Comparison of ENCODE assay signal across 20 cellular contexts in the genomic region with DNA sequence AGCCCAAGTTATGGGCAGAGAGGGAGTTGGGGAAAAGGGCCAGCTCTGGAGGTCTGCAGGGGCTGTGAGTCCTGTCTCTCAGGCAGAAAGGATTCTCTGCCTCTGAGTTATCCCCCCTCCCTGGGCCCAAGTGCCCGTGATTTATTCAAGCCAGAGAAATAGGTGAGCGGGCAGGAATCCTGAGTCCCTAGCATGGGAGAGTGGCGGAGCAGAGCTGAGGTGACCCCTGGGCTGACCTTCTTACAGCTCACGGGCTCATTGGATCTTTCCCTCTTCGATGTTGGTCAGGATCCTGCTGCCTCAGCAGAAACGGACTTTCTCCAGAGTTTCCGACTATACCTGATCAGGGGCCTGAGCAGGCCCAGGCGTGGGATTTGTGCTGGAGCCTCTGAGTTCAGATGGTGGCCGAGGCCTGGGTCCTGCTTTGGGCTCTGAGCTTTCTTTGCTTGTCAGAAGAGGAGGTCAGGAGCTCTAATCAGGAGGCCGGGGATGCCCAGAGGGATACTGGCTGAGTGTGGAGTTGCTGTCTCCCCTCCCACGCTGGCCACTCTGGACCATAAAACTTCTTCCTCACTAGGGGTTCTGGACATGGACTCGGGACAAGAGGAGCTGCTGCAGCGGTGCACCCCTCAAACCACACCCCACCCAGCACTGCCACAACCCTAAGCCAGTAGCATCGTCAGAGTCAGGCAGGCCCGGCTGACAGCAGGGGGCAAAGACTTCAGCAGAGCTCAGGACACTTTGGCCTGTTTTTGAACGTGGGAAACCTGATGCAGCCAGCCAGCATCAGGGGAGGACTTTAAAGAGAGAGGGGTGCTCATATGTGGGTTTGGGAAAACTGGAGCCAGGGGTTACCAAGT. TPM values are rescaled to one million over a fixed set of nuclear protein-coding genes. Genes with fewer than 3 reads are reported as not detected.
DNase-seq lines count a peak whose midpoint lies in the region; ATAC-seq and TF ChIP-seq lines count a peak whose summit lies in the region.
"Had no signal": no experiment of that assay in that cellular context is flagged by ENCODE, and none has a peak within 500 bp of the region (broad histone marks: within the 10 kb centered on the region; RNA-seq: fewer than 3 reads in every experiment).

No MANE protein-coding gene starts in this region.

- no peak for ATAC-seq in CD4-positive, CD25-positive, alpha-beta regulatory T cell (ENCODE audit: low read depth in 2 of 2)
- ATAC-seq in Panc1 (peak; percentile 26; the same call in 1 of the 2 replicates), HG03521 (IDR thresholded peaks at IDR 0.05; ENCODE audit: unreplicated experiment) (no peak)
- ATAC-seq: GM12878 had no signal

- intact Hi-C loops in Panc1 (cut with micrococcal nuclease; ENCODE audit: unreplicated experiment): no loop called here

- H3K4me1 ChIP-seq in CD4-positive, CD25-positive, alpha-beta regulatory T cell (ENCODE audit: control insufficient read depth, insufficient read depth, low read length, poor library complexity, severe bottlenecking): peaks cover 22% of the 10 kb centered on the region
- no peaks in the 10 kb centered on the region for H3K4me1 ChIP-seq in Panc1 (ENCODE audit: control insufficient read depth, insufficient read depth, low read length)
- H3K4me1 ChIP-seq: Peyer's patch had no signal

- H3K4me3 ChIP-seq in CD4-positive, CD25-positive, alpha-beta regulatory T cell (ENCODE audit: low read depth, low read length): no peak overlapping the region
- H3K4me3 ChIP-seq in Panc1 (ENCODE audit: low read depth in 2 of 2, low read length in 2 of 2): no peak overlapping the region
- H3K4me3 ChIP-seq: GM12878, Peyer's patch had no signal

- CTCF ChIA-PET in Panc1 (lab: Charles Lee): no interaction called here

- H3K27me3 ChIP-seq in CD4-positive, CD25-positive, alpha-beta regulatory T cell (ENCODE audit: control insufficient read depth, insufficient read depth, low read length): no peaks in the 10 kb centered on the region
- H3K27me3 ChIP-seq in Panc1 (ENCODE audit: control insufficient read depth, insufficient read depth, low read length): no peaks in the 10 kb centered on the region
- H3K27me3 ChIP-seq: Peyer's patch had no signal

- no peaks in the 10 kb centered on the region for H3K36me3 ChIP-seq in CD4-positive, CD25-positive, alpha-beta regulatory T cell (ENCODE audit: control insufficient read depth, insufficient read depth, low read length)
- H3K36me3 ChIP-seq in Panc1 (ENCODE audit: control insufficient read depth, insufficient read depth, low read length): no peaks in the 10 kb centered on the region
- H3K36me3 ChIP-seq: Peyer's patch had no signal

- no peaks in the 10 kb centered on the region for H3K27me3 Mint-ChIP-seq in CD4-positive, CD25-positive, alpha-beta regulatory T cell
- H3K27me3 Mint-ChIP-seq in glutamatergic neuron (ENCODE audit: unreplicated experiment) (peaks cover 3% of the 10 kb centered on the region), neural crest cell (ENCODE audit: low read depth) (no peaks in the 10 kb centered on the region)
- peaks cover 19% of the 10 kb centered on the region for H3K27me3 Mint-ChIP-seq in activated naive CD8-positive, alpha-beta T cell treated with anti-CD3 and anti-CD28 coated beads for 36 hours

- in situ Hi-C loops in Panc1 (cut with HindIII; ENCODE audit: low pct_unique_long_range_greater_than_20kb, low sequenced_read_pairs): no loop called here

- H3K36me3 Mint-ChIP-seq in CD4-positive, CD25-positive, alpha-beta regulatory T cell: no peaks in the 10 kb centered on the region
- H3K36me3 Mint-ChIP-seq in glutamatergic neuron (ENCODE audit: unreplicated experiment) (no peaks in the 10 kb centered on the region), neural crest cell (ENCODE audit: low read depth) (no peaks in the 10 kb centered on the region)
- no peaks in the 10 kb centered on the region for H3K36me3 Mint-ChIP-seq in activated naive CD8-positive, alpha-beta T cell treated with anti-CD3 and anti-CD28 coated beads for 36 hours

- peak overlapping the region in 1 of 4 donors; percentile 77 for H3K4me3 Mint-ChIP-seq in CD4-positive, CD25-positive, alpha-beta regulatory T cell
- H3K4me3 Mint-ChIP-seq in glutamatergic neuron (ENCODE audit: unreplicated experiment): no peak overlapping the region
- no peak overlapping the region for H3K4me3 Mint-ChIP-seq in neural crest cell
- H3K4me3 Mint-ChIP-seq in activated naive CD8-positive, alpha-beta T cell treated with anti-CD3 and anti-CD28 coated beads for 36 hours: no peak overlapping the region
- H3K4me3 Mint-ChIP-seq: CD4-positive, alpha-beta memory T cell had no signal

- BruUV-seq in Panc1 (replicated peaks; lab: Mats Ljungman, UMichigan): no TSS peak

- no peak overlapping the region for H3K27ac ChIP-seq in CD4-positive, CD25-positive, alpha-beta regulatory T cell (ENCODE audit: insufficient read depth, low read length, poor library complexity, severe bottlenecking)
- H3K27ac ChIP-seq in Panc1 (ENCODE audit: low read length): no peak overlapping the region
- H3K27ac ChIP-seq: Peyer's patch had no signal

- no peaks in the 10 kb centered on the region for H3K9me3 ChIP-seq in CD4-positive, CD25-positive, alpha-beta regulatory T cell (ENCODE audit: control insufficient read depth in 2 of 2, low read length in 2 of 2)
- no peaks in the 10 kb centered on the region for H3K9me3 ChIP-seq in Panc1 (ENCODE audit: control insufficient read depth, insufficient read depth, low read depth, low read length)
- H3K9me3 ChIP-seq: Peyer's patch had no signal

- TF ChIP-seq CTCF in Panc1 (IDR thresholded peaks at IDR 0.05) (no peak), glutamatergic neuron (IDR thresholded peaks at IDR 0.05; ENCODE audit: partially characterized antibody, unreplicated experiment) (no peak), neural crest cell (conservative IDR thresholded peaks at IDR 0.05) (no peak)

- peak overlapping the region in 2 of 3 donors; percentile 51 to 56 for H3K27ac Mint-ChIP-seq in CD4-positive, CD25-positive, alpha-beta regulatory T cell
- H3K27ac Mint-ChIP-seq in glutamatergic neuron (ENCODE audit: unreplicated experiment) (peak overlapping the region; percentile 15), neural crest cell (ENCODE audit: unreplicated experiment) (peak overlapping the region; percentile 75)
- H3K27ac Mint-ChIP-seq in activated naive CD8-positive, alpha-beta T cell treated with anti-CD3 and anti-CD28 coated beads for 36 hours: no peak overlapping the region
- H3K27ac Mint-ChIP-seq: CD4-positive, alpha-beta memory T cell had no signal

- POLR2A ChIA-PET in Panc1 (lab: Charles Lee): no interaction called here

- no peak for DNase-seq in CD4-positive, CD25-positive, alpha-beta regulatory T cell
- DNase-seq in Panc1 (ENCODE audit: low read depth, low spot score): no peak
- DNase-seq in glutamatergic neuron: no peak
- DNase-seq in neural crest cell (ENCODE audit: low read depth, low spot score): no peak
- DNase-seq in activated naive CD8-positive, alpha-beta T cell treated with anti-CD3 and anti-CD28 coated beads for 36 hours: no peak
- DNase-seq in retina: no peak
- no peak for DNase-seq in amniotic stem cell (lab: John Stamatoyannopoulos, UW)
- DNase-seq: Calu3; CD4-positive, alpha-beta memory T cell; EL; NCI-H1048; NCI-H1436 treated with DMSO at 0.1 percent for 48 hours; NCI-H2029 treated with DMSO at 0.1 percent for 48 hours; NCI-H446 treated with DMSO at 0.1 percent for 48 hours; Peyer's patch had no signal

- H3K9me3 Mint-ChIP-seq in CD4-positive, CD25-positive, alpha-beta regulatory T cell: no peaks in the 10 kb centered on the region
- H3K9me3 Mint-ChIP-seq in glutamatergic neuron (ENCODE audit: unreplicated experiment): peaks cover 1% of the 10 kb centered on the region
- H3K9me3 Mint-ChIP-seq in neural crest cell: no peaks in the 10 kb centered on the region
- no peaks in the 10 kb centered on the region for H3K9me3 Mint-ChIP-seq in activated naive CD8-positive, alpha-beta T cell treated with anti-CD3 and anti-CD28 coated beads for 36 hours

- H3K4me1 Mint-ChIP-seq in CD4-positive, CD25-positive, alpha-beta regulatory T cell: peaks cover 10 to 59% (median 33%) of the 10 kb centered on the region in 4 donors
- H3K4me1 Mint-ChIP-seq in glutamatergic neuron (ENCODE audit: low read depth, unreplicated experiment) (peaks cover 20% of the 10 kb centered on the region), neural crest cell (peaks cover 25% of the 10 kb centered on the region)
- H3K4me1 Mint-ChIP-seq in activated naive CD8-positive, alpha-beta T cell treated with anti-CD3 and anti-CD28 coated beads for 36 hours: peaks cover 11% of the 10 kb centered on the region

RNA-seq across cellular contexts. Expression of a gene that starts 9.9 kb away (rescaled TPM):
- 15.3 TPM for total RNA-seq in CD4-positive, CD25-positive, alpha-beta regulatory T cell
- polyA plus RNA-seq in CD4-positive, CD25-positive, alpha-beta regulatory T cell: 10 to 100 TPM; 25.4 to 36.5 (median 32.1) TPM
- total RNA-seq in Panc1 (2021; ENCODE audit: unreplicated experiment) (0.21 TPM), glutamatergic neuron (ENCODE audit: unreplicated experiment) (not detected), neural crest cell (1.1 and 1.7 TPM in 2 replicates)
- 0.24 TPM for polyA plus RNA-seq in Panc1 (2012; ENCODE audit: insufficient read length)
- total RNA-seq in activated naive CD8-positive, alpha-beta T cell treated with anti-CD3 and anti-CD28 coated beads for 36 hours: under 1 TPM; 0.14 to 0.25 TPM
- total RNA-seq: Calu3, M059J, SK-MEL-5 had no signal
- polyA plus RNA-seq: BJ had no signal
